ENCODE assay signal across 8 cellular contexts in the genomic region with DNA sequence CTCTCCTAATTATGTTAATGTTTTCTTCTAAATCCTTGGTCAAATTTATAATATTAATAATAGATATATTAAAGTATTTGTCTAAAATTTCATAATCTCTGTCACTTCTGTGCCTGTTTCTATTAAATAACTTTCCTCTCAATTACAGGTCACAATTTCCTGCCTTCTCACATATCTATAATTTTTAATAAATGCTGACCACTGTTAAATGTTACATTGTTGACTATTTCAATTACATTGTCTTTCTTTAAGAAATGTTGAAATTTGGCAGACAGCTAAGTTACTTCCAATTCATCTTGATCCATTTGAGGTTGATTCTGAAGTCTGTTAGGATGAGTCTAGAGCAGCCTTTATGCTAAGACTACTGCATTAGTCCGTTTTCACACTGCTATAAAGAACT. TPM values are rescaled to one million over a fixed set of nuclear protein-coding genes. Genes with fewer than 3 reads are reported as not detected.
"Had no signal": no experiment of that assay in that cellular context is flagged by ENCODE, and none has a peak within 500 bp of the region (broad histone marks: within the 10 kb centered on the region; RNA-seq: fewer than 3 reads in every experiment).

No MANE protein-coding gene starts in this region.

- H3K9ac ChIP-seq: KMS-11 had no signal

- FAIRE-seq: HTR-8/SVneo had no signal

- DNase-seq: KBM-7, KG1 had no signal

- H3K27ac ChIP-seq: HL-60, KMS-11 had no signal

- H3K4me2 ChIP-seq: KMS-11 had no signal

RNA-seq across cellular contexts. Expression of a gene that starts 41.7 kb away (rescaled TPM):
- total RNA-seq: HT-29, HT1080 had no signal
- polyA plus RNA-seq: IgD-negative memory B cell had no signal

RNA-seq across cellular contexts. Expression of a gene that starts 56.0 kb away (rescaled TPM):
- total RNA-seq: HT-29 had no signal
- polyA plus RNA-seq: IgD-negative memory B cell had no signal
